15 cellular contexts compared by ENCODE assay signal in genomic region chr18:6397931-6398566, GRCh38. TPM values are rescaled to one million over a fixed set of nuclear protein-coding genes. Genes with fewer than 3 reads are reported as not detected.
A peak's percentile ranks its signal among the peaks of the same experiment; 100 is the strongest.
DNase-seq lines count a peak whose midpoint lies in the region; ATAC-seq, FAIRE-seq and TF ChIP-seq lines count a peak whose summit lies in the region.
"Had no signal": no experiment of that assay in that cellular context is flagged by ENCODE, and none has a peak within 500 bp of the region (broad histone marks: within the 10 kb centered on the region; RNA-seq: fewer than 3 reads in every experiment).

No MANE protein-coding gene starts in this region.

- no peaks in the 10 kb centered on the region for H3K4me1 ChIP-seq in pancreas
- no peaks in the 10 kb centered on the region for H3K4me1 ChIP-seq in small intestine (ENCODE audit: control insufficient read depth in 2 of 2, insufficient read depth in 1 of 2, low read depth in 1 of 2, low read length in 1 of 2)
- H3K4me1 ChIP-seq: SJCRH30 had no signal

- DNase-seq in DMS53 (lab: John Stamatoyannopoulos, UW) (peak; percentile 87), H7 (peak; percentile 29), NCI-H69 (lab: John Stamatoyannopoulos, UW) (peak; percentile 43), pancreas (no peak), small intestine (no peak), MG63 (no peak)
- DNase-seq: KBM-7, NCI-H1417 treated with DMSO at 0.1 percent for 48 hours, NCI-H2081 treated with DMSO at 0.1 percent for 48 hours, NCI-H345, NCI-H82, SJCRH30 had no signal

- intact Hi-C loops in pancreas (cut with DNase I), result no loop called here

- H3K9me3 ChIP-seq in pancreas (no peaks in the 10 kb centered on the region), small intestine (ENCODE audit: control insufficient read depth, low read depth) (no peaks in the 10 kb centered on the region), MG63 (no peaks in the 10 kb centered on the region)
- H3K9me3 ChIP-seq: SJCRH30 had no signal

- H3K27ac ChIP-seq in pancreas (no peak overlapping the region), small intestine (ENCODE audit: low read depth in 1 of 2, low read length in 1 of 2) (no peak overlapping the region)
- H3K27ac ChIP-seq: HL-60, SJCRH30 had no signal

- 38 to 44% methylated on average over 6 of the region's 6 CpGs for WGBS in pancreas, 2 donors
- WGBS in small intestine, 3 donors, result 72 to 85% (median 82%) methylated on average over 6 of the region's 6 CpGs

- no peak for TF ChIP-seq CTCF in pancreas (IDR thresholded peaks at IDR 0.05)

- FAIRE-seq in pancreas (lab: Jason Lieb, UNC) (no peak), small intestine (lab: Jason Lieb, UNC) (no peak)

- no peaks in the 10 kb centered on the region for H3K27me3 ChIP-seq in H7 (ENCODE audit: control insufficient read depth, insufficient read depth, low read length)
- H3K27me3 ChIP-seq in pancreas, result no peaks in the 10 kb centered on the region
- H3K27me3 ChIP-seq in small intestine (ENCODE audit: control insufficient read depth in 2 of 2, insufficient read depth in 2 of 2, low read length in 2 of 2), result no peaks in the 10 kb centered on the region
- no peaks in the 10 kb centered on the region for H3K27me3 ChIP-seq in MG63
- H3K27me3 ChIP-seq: SJCRH30 had no signal

- H3K36me3 ChIP-seq in H7 (replicated peaks; ENCODE audit: control insufficient read depth, insufficient read depth, low read length), result no peaks in the 10 kb centered on the region
- no peaks in the 10 kb centered on the region for H3K36me3 ChIP-seq in pancreas
- no peaks in the 10 kb centered on the region for H3K36me3 ChIP-seq in small intestine (ENCODE audit: control insufficient read depth in 2 of 2, insufficient read depth in 2 of 2, low read length in 2 of 2)
- no peaks in the 10 kb centered on the region for H3K36me3 ChIP-seq in MG63
- H3K36me3 ChIP-seq: SJCRH30 had no signal

- ATAC-seq in pancreas (peak in 3 of 4 donors; percentile 11 to 67 (median 47)), HG03108 (IDR thresholded peaks at IDR 0.05; ENCODE audit: unreplicated experiment) (no peak)

- H3K4me3 ChIP-seq in H7 (ENCODE audit: insufficient read depth, low read depth, low read length) (no peak overlapping the region), pancreas (no peak overlapping the region), small intestine (ENCODE audit: low read depth in 1 of 2, low read length in 2 of 2) (no peak overlapping the region), MG63 (no peak overlapping the region)
- H3K4me3 ChIP-seq: SJCRH30 had no signal

RNA-seq across cellular contexts. Expression of gene L3MBTL4, which starts 16.7 kb away (rescaled TPM):
- total RNA-seq in H7 (2014; rRNA removed; shearing (Covaris generic)), result 0.48 and 0.59 TPM in 2 replicates
- total RNA-seq in pancreas, result 10 to 100 TPM in 1 of 6 donors, 1 to 10 TPM in 5; 4.4 to 15.1 (median 7.4) TPM
- polyA plus RNA-seq in pancreas (1 to 10 TPM; 2.5 to 2.7 TPM), small intestine (1 to 10 TPM; 2.9 to 6.5 (median 4.3) TPM)
- not detected in 2 replicates for total RNA-seq in MG63 (2014; rRNA removed; shearing (Covaris generic); ENCODE audit: low replicate concordance)
- total RNA-seq: SJCRH30 had no signal
- polyA plus RNA-seq: BJ had no signal

Comparison
In these comparisons a context has a peak if more than half of its experiments do, and no peak if none do; other contexts are left out.
1. DNase-seq: peak in DMS53 (single experiment), H7 (single experiment) and NCI-H69 (single experiment); none in pancreas (0 of 6), small intestine (single experiment) and MG63 (single experiment).